In the genomic region with DNA sequence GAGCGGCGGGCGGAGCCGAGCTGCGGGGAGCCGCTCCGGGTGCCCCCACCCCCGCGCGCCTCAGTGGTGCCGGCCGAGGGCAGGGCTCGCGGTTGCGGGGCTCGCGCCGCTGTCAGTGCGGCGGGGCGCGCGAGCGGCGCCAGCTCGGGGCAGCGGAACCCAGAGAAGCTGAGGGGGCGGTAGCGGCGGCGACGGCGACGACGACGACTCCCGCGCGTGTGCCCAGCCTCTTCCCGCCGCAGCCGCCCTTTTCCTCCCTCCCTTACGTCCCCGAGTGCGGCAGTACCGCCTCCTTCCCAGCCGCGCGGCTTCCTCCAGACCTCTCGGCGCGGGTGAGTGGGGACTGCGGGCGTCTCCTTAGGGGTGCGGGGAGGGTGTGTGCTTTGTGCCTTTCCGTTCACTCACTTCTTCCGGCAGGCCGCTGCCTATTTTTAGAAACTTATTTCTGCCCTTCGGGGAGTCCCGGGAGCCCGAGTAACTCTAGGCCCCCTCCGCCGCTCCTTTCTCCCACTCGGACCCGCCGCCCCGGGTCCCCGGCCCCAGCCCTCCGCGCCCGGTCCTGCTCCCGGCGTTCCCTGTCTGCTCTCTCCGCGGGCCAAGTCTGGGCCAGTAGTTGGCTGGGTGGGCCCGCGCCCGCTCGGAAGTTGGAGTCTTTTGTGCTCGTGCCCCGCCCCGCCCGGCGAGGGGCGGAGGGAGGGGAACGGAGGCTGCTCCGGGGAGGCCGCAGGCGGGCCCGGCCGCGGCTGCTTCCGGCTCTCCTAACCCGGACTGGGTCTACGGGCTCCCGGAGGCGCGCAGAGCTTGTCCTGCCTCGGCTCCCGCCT, we compare ENCODE assay signal across 8 cellular contexts.
DNase-seq lines count a peak whose midpoint lies in the region; ATAC-seq and TF ChIP-seq lines count a peak whose summit lies in the region.

A gene (plus strand): TSS at position 112 of the 824 bp plus-strand sequence. CDS start 78,164 bp downstream, outside the sequence.

- DNase-seq in DMS53 (lab: John Stamatoyannopoulos, UW), result peak; percentile 94
- peak; percentile 82 for DNase-seq in RKO (ENCODE audit: low spot score)
- DNase-seq in activated T-helper 1 cell treated with anti-CD3 and anti-CD28 coated beads, Interleukin-2, amount 50 U/mL, for 16 hours (ENCODE audit: low read depth in 1 of 2, low spot score in 1 of 2), result peak; percentile 62 to 70
- peak; percentile 65 for DNase-seq in fibroblast of peridontal ligament (ENCODE audit: extremely low read depth)

- peak; percentile 8; the same call in 1 of the 2 replicates for TF ChIP-seq RAD21 in Ishikawa (IDR thresholded peaks at IDR 0.05; ENCODE audit: low read depth)

- H3K27ac Mint-ChIP-seq in nephron, result peak within 1 kb of the TSS; percentile 90 to 97 (median 96)
- peak within 1 kb of the TSS; percentile 97 for H3K27ac Mint-ChIP-seq in stimulated activated naive CD8-positive, alpha-beta T cell treated with anti-CD3 and anti-CD28 coated beads, Interleukin-15, Interleukin-2, amounts not matched to agents 100 ng/mL and 50 ng/mL, for 24 hours

- no peaks in the 10 kb centered on the region for H3K27me3 Mint-ChIP-seq in nephron (ENCODE audit: low read depth)
- H3K27me3 Mint-ChIP-seq in stimulated activated naive CD8-positive, alpha-beta T cell treated with anti-CD3 and anti-CD28 coated beads, Interleukin-15, Interleukin-2, amounts not matched to agents 100 ng/mL and 50 ng/mL, for 24 hours, result no peaks in the 10 kb centered on the region

- peaks cover 54% of the 10 kb centered on the region for H3K4me1 Mint-ChIP-seq in nephron
- H3K4me1 Mint-ChIP-seq in stimulated activated naive CD8-positive, alpha-beta T cell treated with anti-CD3 and anti-CD28 coated beads, Interleukin-15, Interleukin-2, amounts not matched to agents 100 ng/mL and 50 ng/mL, for 24 hours (ENCODE audit: low read depth), result peaks cover 70% of the 10 kb centered on the region

- no peaks in the 10 kb centered on the region for H3K9me3 Mint-ChIP-seq in nephron
- H3K9me3 Mint-ChIP-seq in stimulated activated naive CD8-positive, alpha-beta T cell treated with anti-CD3 and anti-CD28 coated beads, Interleukin-15, Interleukin-2, amounts not matched to agents 100 ng/mL and 50 ng/mL, for 24 hours, result no peaks in the 10 kb centered on the region

- ATAC-seq in GM21576 (IDR thresholded peaks at IDR 0.05; ENCODE audit: unreplicated experiment), result peak; percentile 42

- TF ChIP-seq CTCF in nephron (IDR thresholded peaks at IDR 0.05; ENCODE audit: unreplicated experiment in 3 of 3), result no peak

- H3K36me3 Mint-ChIP-seq in nephron (ENCODE audit: low read depth), result peaks cover 4% of the 10 kb centered on the region
- H3K36me3 Mint-ChIP-seq in stimulated activated naive CD8-positive, alpha-beta T cell treated with anti-CD3 and anti-CD28 coated beads, Interleukin-15, Interleukin-2, amounts not matched to agents 100 ng/mL and 50 ng/mL, for 24 hours (ENCODE audit: low read depth), result peaks cover 14% of the 10 kb centered on the region

- no peak for TF ChIP-seq EP300 in Ishikawa (IDR thresholded peaks at IDR 0.05; ENCODE audit: borderline replicate concordance)

- H3K4me3 Mint-ChIP-seq in nephron, result peak within 1 kb of the TSS; percentile 93 to 96 (median 95)
- H3K4me3 Mint-ChIP-seq in stimulated activated naive CD8-positive, alpha-beta T cell treated with anti-CD3 and anti-CD28 coated beads, Interleukin-15, Interleukin-2, amounts not matched to agents 100 ng/mL and 50 ng/mL, for 24 hours, result peak within 1 kb of the TSS; percentile 95

TF ChIP-seq in Ishikawa, 13 proteins besides CTCF, POLR2A, EP300 and RAD21:
- TF ChIP-seq EGR1 (IDR thresholded peaks at IDR 0.05) (peak; percentile 54; the same call in 1 of the 2 replicates), NFIC (IDR thresholded peaks at IDR 0.05) (no peak), TEAD4 (IDR thresholded peaks at IDR 0.05) (peak; percentile 2; the same call in 1 of the 2 replicates), TAF1 (IDR thresholded peaks at IDR 0.05; ENCODE audit: low read depth) (peak; percentile 56), FOXM1 (IDR thresholded peaks at IDR 0.05; ENCODE audit: borderline replicate concordance, low read depth) (no peak)
- TF ChIP-seq, protein P1, sequence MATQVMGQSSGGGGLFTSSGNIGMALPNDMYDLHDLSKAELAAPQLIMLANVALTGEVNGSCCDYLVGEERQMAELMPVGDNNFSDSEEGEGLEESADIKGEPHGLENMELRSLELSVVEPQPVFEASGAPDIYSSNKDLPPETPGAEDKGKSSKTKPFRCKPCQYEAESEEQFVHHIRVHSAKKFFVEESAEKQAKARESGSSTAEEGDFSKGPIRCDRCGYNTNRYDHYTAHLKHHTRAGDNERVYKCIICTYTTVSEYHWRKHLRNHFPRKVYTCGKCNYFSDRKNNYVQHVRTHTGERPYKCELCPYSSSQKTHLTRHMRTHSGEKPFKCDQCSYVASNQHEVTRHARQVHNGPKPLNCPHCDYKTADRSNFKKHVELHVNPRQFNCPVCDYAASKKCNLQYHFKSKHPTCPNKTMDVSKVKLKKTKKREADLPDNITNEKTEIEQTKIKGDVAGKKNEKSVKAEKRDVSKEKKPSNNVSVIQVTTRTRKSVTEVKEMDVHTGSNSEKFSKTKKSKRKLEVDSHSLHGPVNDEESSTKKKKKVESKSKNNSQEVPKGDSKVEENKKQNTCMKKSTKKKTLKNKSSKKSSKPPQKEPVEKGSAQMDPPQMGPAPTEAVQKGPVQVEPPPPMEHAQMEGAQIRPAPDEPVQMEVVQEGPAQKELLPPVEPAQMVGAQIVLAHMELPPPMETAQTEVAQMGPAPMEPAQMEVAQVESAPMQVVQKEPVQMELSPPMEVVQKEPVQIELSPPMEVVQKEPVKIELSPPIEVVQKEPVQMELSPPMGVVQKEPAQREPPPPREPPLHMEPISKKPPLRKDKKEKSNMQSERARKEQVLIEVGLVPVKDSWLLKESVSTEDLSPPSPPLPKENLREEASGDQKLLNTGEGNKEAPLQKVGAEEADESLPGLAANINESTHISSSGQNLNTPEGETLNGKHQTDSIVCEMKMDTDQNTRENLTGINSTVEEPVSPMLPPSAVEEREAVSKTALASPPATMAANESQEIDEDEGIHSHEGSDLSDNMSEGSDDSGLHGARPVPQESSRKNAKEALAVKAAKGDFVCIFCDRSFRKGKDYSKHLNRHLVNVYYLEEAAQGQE (IDR thresholded peaks at IDR 0.05; ENCODE audit: low read depth), result no peak
- TF ChIP-seq, protein P2, sequence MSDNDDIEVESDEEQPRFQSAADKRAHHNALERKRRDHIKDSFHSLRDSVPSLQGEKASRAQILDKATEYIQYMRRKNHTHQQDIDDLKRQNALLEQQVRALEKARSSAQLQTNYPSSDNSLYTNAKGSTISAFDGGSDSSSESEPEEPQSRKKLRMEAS (IDR thresholded peaks at IDR 0.05), result peak; percentile 58; the same call in 1 of the 2 replicates
- TF ChIP-seq, protein P3, sequence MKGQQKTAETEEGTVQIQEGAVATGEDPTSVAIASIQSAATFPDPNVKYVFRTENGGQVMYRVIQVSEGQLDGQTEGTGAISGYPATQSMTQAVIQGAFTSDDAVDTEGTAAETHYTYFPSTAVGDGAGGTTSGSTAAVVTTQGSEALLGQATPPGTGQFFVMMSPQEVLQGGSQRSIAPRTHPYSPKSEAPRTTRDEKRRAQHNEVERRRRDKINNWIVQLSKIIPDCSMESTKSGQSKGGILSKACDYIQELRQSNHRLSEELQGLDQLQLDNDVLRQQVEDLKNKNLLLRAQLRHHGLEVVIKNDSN (IDR thresholded peaks at IDR 0.05), result no peak

Comparison
In these comparisons a context has a peak if more than half of its experiments do, and no peak if none do; other contexts are left out.
1. Peak in every context shown above with its lines: DNase-seq and ATAC-seq.